21 cellular contexts compared by ENCODE assay signal in genomic region chr5:86894006-86894560, GRCh38.
"Had no signal": no experiment of that assay in that cellular context is flagged by ENCODE, and none has a peak within 500 bp of the region (broad histone marks: within the 10 kb centered on the region; RNA-seq: fewer than 3 reads in every experiment).

No MANE protein-coding gene starts in this region.

- H3K9me3 ChIP-seq: esophagus squamous epithelium, gastrocnemius medialis, right lobe of liver, thyroid gland, vagina had no signal

- H3K4me1 ChIP-seq: esophagus squamous epithelium, gastrocnemius medialis, neural progenitor cell, parathyroid adenoma, right lobe of liver, thyroid gland, vagina had no signal

- ATAC-seq: effector memory CD8-positive, alpha-beta T cell; gastrocnemius medialis; naive thymus-derived CD4-positive, alpha-beta T cell; right lobe of liver; stimulated activated naive CD8-positive, alpha-beta T cell treated with anti-CD3 and anti-CD28 coated beads, Interleukin-15, amount 100 ng/mL, for 72 hours had no signal

- H2AFZ ChIP-seq: neural progenitor cell, parathyroid adenoma had no signal

- H3K79me2 ChIP-seq: parathyroid adenoma had no signal

- H3K4me3 ChIP-seq: esophagus squamous epithelium, gastrocnemius medialis, lung, neural progenitor cell, right lobe of liver, thyroid gland, vagina had no signal

- DNase-seq: cortex of kidney; effector memory CD8-positive, alpha-beta T cell; erythroblast; esophagus squamous epithelium; gastrocnemius medialis; head of caudate nucleus; mesendoderm; midbrain; naive thymus-derived CD4-positive, alpha-beta T cell; right lobe of liver; small intestine; stimulated activated CD4-positive, alpha-beta T cell treated with anti-CD3 and anti-CD28 coated beads, Interleukin-15, amount 100 ng/mL, for 24 hours; stimulated activated CD4-positive, alpha-beta T cell treated with anti-CD3 and anti-CD28 coated beads, Interleukin-2, amount 100 ng/mL, for 48 hours; stimulated activated CD8-positive, alpha-beta memory T cell treated with anti-CD3 and anti-CD28 coated beads, Interleukin-4, amount 100 ng/mL, for 48 hours; stimulated activated naive CD4-positive, alpha-beta T cell; stimulated activated naive CD8-positive, alpha-beta T cell treated with anti-CD3 and anti-CD28 coated beads, Interleukin-15, amount 100 ng/mL, for 72 hours; thyroid gland had no signal

- H3K27me3 ChIP-seq: esophagus squamous epithelium, gastrocnemius medialis, neural progenitor cell, right lobe of liver, thyroid gland, vagina had no signal

- H3K36me3 ChIP-seq: esophagus squamous epithelium, gastrocnemius medialis, neural progenitor cell, right lobe of liver, thyroid gland, vagina had no signal

- H3K4me2 ChIP-seq: neural progenitor cell had no signal

- H3K9ac ChIP-seq: neural progenitor cell, parathyroid adenoma had no signal

- H3K27ac ChIP-seq: esophagus squamous epithelium, gastrocnemius medialis, neural progenitor cell, parathyroid adenoma, right lobe of liver, thyroid gland, vagina had no signal
